ENCODE assay signal across 1 cellular context in genomic region chr9:130598188-130598587, GRCh38.
TF ChIP-seq lines count a peak whose summit lies in the region.

No MANE protein-coding gene starts in this region.

TF ChIP-seq in HepG2, 621 proteins besides CTCF, POLR2A, EP300 and RAD21 (continued from another document and continues in another):
- TF ChIP-seq ZNF557 (CRISPR knock-in tag; IDR thresholded peaks at IDR 0.05) (no peak), TBX3 (IDR thresholded peaks at IDR 0.05; ENCODE audit: borderline replicate concordance) (no peak), ZNF292 (CRISPR knock-in tag; IDR thresholded peaks at IDR 0.05; ENCODE audit: borderline replicate concordance, low read depth) (peak; percentile 81; the same call in 1 of the 2 replicates), MZF1 (CRISPR knock-in tag; IDR thresholded peaks at IDR 0.05; ENCODE audit: borderline replicate concordance) (no peak), ZNF430 (CRISPR knock-in tag; IDR thresholded peaks at IDR 0.05) (0 out of 2 replicates have a peak, but pooled peaks have one; percentile 31), GFI1 (CRISPR knock-in tag; IDR thresholded peaks at IDR 0.05; ENCODE audit: borderline replicate concordance) (peak; percentile 42; the same call in 1 of the 2 replicates), STAT6 (CRISPR knock-in tag; IDR thresholded peaks at IDR 0.05; ENCODE audit: borderline replicate concordance) (0 out of 2 replicates have a peak, but pooled peaks have one; percentile 51), ZNF678 (CRISPR knock-in tag; IDR thresholded peaks at IDR 0.05) (no peak), ZBTB8A (CRISPR knock-in tag; IDR thresholded peaks at IDR 0.05; ENCODE audit: borderline replicate concordance, low read depth) (no peak), ZBTB21 (CRISPR knock-in tag; IDR thresholded peaks at IDR 0.05) (0 out of 2 replicates have a peak, but pooled peaks have one; percentile 40), SKI (IDR thresholded peaks at IDR 0.05; ENCODE audit: partially characterized antibody) (peak; percentile 53), ATF6 (CRISPR knock-in tag; conservative IDR thresholded peaks at IDR 0.05) (no peak), ZNF660 (CRISPR knock-in tag; IDR thresholded peaks at IDR 0.05; ENCODE audit: borderline replicate concordance, low read depth) (no peak), MEIS2 (CRISPR knock-in tag; IDR thresholded peaks at IDR 0.05) (no peak), TERF1 (CRISPR knock-in tag; IDR thresholded peaks at IDR 0.05) (no peak), TEAD3 (CRISPR knock-in tag; optimal IDR thresholded peaks at IDR 0.05; ENCODE audit: borderline replicate concordance) (peak; percentile 69), ZNF775 (CRISPR knock-in tag; IDR thresholded peaks at IDR 0.05; ENCODE audit: borderline replicate concordance) (no peak), ZNF710 (CRISPR knock-in tag; IDR thresholded peaks at IDR 0.05; ENCODE audit: borderline replicate concordance) (peak; percentile 85), ZBTB10 (CRISPR knock-in tag; IDR thresholded peaks at IDR 0.05; ENCODE audit: borderline replicate concordance) (0 out of 2 replicates have a peak, but pooled peaks have one; percentile 22), ZNF883 (CRISPR knock-in tag; IDR thresholded peaks at IDR 0.05; ENCODE audit: not compliant biosample characterization) (no peak), HDAC1 (CRISPR knock-in tag; IDR thresholded peaks at IDR 0.05) (peak; percentile 85), TOPORS (CRISPR knock-in tag; IDR thresholded peaks at IDR 0.05) (no peak), ZMYM2 (CRISPR knock-in tag; IDR thresholded peaks at IDR 0.05) (no peak), ZKSCAN1 (IDR thresholded peaks at IDR 0.05; ENCODE audit: low read length) (no peak; the same call in 1 of the 2 replicates), POLR2AphosphoS5 (IDR thresholded peaks at IDR 0.05; ENCODE audit: low read depth, low read length) (no peak), MAFF (IDR thresholded peaks at IDR 0.05; ENCODE audit: low read depth, low read length) (no peak), ARNTL (CRISPR knock-in tag; IDR thresholded peaks at IDR 0.05) (peak; percentile 81), FUBP1 (CRISPR knock-in tag; IDR thresholded peaks at IDR 0.05; ENCODE audit: borderline replicate concordance) (0 out of 2 replicates have a peak, but pooled peaks have one; percentile 34), ZBED4 (CRISPR knock-in tag; IDR thresholded peaks at IDR 0.05; ENCODE audit: borderline replicate concordance) (peak; percentile 85), ZNF800 (CRISPR knock-in tag; IDR thresholded peaks at IDR 0.05) (no peak), NFYC (CRISPR knock-in tag; IDR thresholded peaks at IDR 0.05) (no peak), SMYD3 (CRISPR knock-in tag; IDR thresholded peaks at IDR 0.05) (peak; percentile 65; the same call in 1 of the 2 replicates), ZC3H13 (CRISPR knock-in tag; IDR thresholded peaks at IDR 0.05) (no peak), ZFP1 (CRISPR knock-in tag; IDR thresholded peaks at IDR 0.05) (no peak), FOXK2 (IDR thresholded peaks at IDR 0.05) (no peak), NFRKB (IDR thresholded peaks at IDR 0.05) (no peak), ZNF704 (CRISPR knock-in tag; IDR thresholded peaks at IDR 0.05; ENCODE audit: borderline replicate concordance) (no peak)
